ENCODE assay signal across 1 cellular context in the genomic region with DNA sequence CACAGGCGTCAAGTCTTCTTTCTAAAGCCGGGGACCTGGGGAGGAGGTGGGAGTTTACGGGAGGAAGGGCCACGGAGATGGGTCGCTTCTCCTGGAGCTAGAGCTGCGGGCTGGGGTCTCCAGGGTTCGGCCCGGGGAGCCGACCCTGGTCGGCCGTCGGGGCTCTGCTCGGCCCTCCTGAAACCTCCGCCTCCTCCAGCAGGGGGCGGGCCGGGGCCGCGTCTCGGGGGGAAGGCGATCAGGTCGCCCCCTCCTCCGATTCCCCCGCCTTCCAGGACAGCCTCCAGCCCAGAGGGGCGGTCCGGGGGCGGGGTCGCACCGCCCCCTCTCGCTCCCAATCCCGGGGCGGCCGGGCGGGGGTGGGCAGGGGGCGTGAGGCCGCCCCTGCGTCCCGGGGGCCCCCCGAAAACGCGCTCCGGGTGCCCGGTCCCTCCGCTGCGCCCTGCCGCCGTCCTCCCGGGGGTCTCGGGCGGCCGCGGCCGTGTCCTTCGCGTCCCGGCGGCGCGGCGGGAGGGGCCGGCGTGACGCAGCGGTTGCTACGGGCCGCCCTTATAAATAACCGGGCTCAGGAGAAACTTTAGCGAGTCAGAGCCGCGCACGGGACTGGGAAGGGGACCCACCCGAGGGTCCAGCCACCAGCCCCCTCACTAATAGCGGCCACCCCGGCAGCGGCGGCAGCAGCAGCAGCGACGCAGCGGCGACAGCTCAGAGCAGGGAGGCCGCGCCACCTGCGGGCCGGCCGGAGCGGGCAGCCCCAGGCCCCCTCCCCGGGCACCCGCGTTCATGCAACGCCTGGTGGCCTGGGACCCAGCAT.
A peak's percentile ranks its signal among the peaks of the same experiment; 100 is the strongest.
TF ChIP-seq lines count a peak whose summit lies in the region.

TSS of gene CEBPB (plus strand) at position 580 of the 814 bp plus-strand sequence. CDS start at position 784, 204 bp downstream.

TF ChIP-seq in HepG2, 621 proteins besides CTCF, POLR2A, EP300 and RAD21 (continued from another document and continues in another):
- peak; percentile 74; the same call in 1 of the 2 replicates for TF ChIP-seq AHDC1 (CRISPR knock-in tag; IDR thresholded peaks at IDR 0.05; ENCODE audit: borderline replicate concordance)
- TF ChIP-seq, protein P1, sequence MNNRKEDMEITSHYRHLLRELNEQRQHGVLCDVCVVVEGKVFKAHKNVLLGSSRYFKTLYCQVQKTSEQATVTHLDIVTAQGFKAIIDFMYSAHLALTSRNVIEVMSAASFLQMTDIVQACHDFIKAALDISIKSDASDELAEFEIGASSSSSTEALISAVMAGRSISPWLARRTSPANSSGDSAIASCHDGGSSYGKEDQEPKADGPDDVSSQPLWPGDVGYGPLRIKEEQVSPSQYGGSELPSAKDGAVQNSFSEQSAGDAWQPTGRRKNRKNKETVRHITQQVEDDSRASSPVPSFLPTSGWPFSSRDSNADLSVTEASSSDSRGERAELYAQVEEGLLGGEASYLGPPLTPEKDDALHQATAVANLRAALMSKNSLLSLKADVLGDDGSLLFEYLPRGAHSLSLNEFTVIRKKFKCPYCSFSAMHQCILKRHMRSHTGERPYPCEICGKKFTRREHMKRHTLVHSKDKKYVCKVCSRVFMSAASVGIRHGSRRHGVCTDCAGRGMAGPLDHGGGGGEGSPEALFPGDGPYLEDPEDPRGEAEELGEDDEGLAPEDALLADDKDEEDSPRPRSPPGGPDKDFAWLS (CRISPR knock-in tag; IDR thresholded peaks at IDR 0.05; ENCODE audit: borderline replicate concordance), result no peak; the same call in 1 of the 2 replicates
- peak; percentile 82 for TF ChIP-seq TBL1XR1 (IDR thresholded peaks at IDR 0.05; ENCODE audit: borderline replicate concordance, low read length, partially characterized antibody)
- TF ChIP-seq SATB2 (CRISPR knock-in tag; IDR thresholded peaks at IDR 0.05), result peak; percentile 93
- TF ChIP-seq, protein P2, sequence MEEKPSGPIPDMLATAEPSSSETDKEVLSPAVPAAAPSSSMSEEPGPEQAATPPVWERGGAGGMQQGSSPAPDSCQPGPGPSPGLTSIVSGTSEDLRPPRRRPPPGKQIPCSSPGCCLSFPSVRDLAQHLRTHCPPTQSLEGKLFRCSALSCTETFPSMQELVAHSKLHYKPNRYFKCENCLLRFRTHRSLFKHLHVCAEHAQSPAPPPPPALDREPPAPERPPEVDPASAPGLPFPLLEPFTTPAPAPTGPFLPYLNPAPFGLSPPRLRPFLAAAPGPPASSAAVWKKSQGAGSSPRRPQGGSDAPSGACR (CRISPR knock-in tag; IDR thresholded peaks at IDR 0.05), result peak; percentile 33; the same call in 1 of the 2 replicates
- peak; percentile 63; the same call in 1 of the 2 replicates for TF ChIP-seq ARHGAP35 (CRISPR knock-in tag; IDR thresholded peaks at IDR 0.05; ENCODE audit: borderline replicate concordance)
- TF ChIP-seq SUZ12 (IDR thresholded peaks at IDR 0.05; ENCODE audit: low read depth, low read length), result no peak; the same call in 1 of the 2 replicates
- TF ChIP-seq ZFP37 (CRISPR knock-in tag; IDR thresholded peaks at IDR 0.05; ENCODE audit: borderline replicate concordance), result no peak; the same call in 1 of the 2 replicates
- peak; percentile 75 for TF ChIP-seq ZNF710 (CRISPR knock-in tag; IDR thresholded peaks at IDR 0.05; ENCODE audit: borderline replicate concordance)
- no peak; the same call in 1 of the 2 replicates for TF ChIP-seq ZNF510 (CRISPR knock-in tag; IDR thresholded peaks at IDR 0.05; ENCODE audit: low read depth)
- TF ChIP-seq SIN3A (IDR thresholded peaks at IDR 0.05; ENCODE audit: borderline replicate concordance, low read depth, low read length), result peak; percentile 89; the same call in 1 of the 2 replicates
- TF ChIP-seq ZNF678 (CRISPR knock-in tag; IDR thresholded peaks at IDR 0.05), result no peak; the same call in 1 of the 2 replicates
- TF ChIP-seq, protein P3, sequence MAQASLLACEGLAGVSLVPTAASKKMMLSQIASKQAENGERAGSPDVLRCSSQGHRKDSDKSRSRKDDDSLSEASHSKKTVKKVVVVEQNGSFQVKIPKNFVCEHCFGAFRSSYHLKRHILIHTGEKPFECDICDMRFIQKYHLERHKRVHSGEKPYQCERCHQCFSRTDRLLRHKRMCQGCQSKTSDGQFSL (CRISPR knock-in tag; IDR thresholded peaks at IDR 0.05), result peak; percentile 45; the same call in 1 of the 2 replicates
- TF ChIP-seq ZBTB26 (CRISPR knock-in tag; IDR thresholded peaks at IDR 0.05; ENCODE audit: borderline replicate concordance), result peak; percentile 62; the same call in 1 of the 2 replicates
- peak; percentile 81; the same call in 1 of the 2 replicates for TF ChIP-seq ELK4 (CRISPR knock-in tag; IDR thresholded peaks at IDR 0.05; ENCODE audit: borderline replicate concordance)
- TF ChIP-seq ZNF556 (CRISPR knock-in tag; IDR thresholded peaks at IDR 0.05; ENCODE audit: borderline replicate concordance), result 0 out of 2 replicates have a peak, but pooled peaks have one; percentile 8
- no peak for TF ChIP-seq IKZF1 (IDR thresholded peaks at IDR 0.05)
- TF ChIP-seq AGO2 (optimal IDR thresholded peaks at IDR 0.05; ENCODE audit: low read depth, low read length), result peak; percentile 93
- peak; percentile 69 for TF ChIP-seq ESRRA (CRISPR knock-in tag; IDR thresholded peaks at IDR 0.05; ENCODE audit: low read depth)
- TF ChIP-seq HMG20B (CRISPR knock-in tag; conservative IDR thresholded peaks at IDR 0.05), result peak; percentile 55; the same call in 1 of the 2 replicates
- TF ChIP-seq, protein P4, sequence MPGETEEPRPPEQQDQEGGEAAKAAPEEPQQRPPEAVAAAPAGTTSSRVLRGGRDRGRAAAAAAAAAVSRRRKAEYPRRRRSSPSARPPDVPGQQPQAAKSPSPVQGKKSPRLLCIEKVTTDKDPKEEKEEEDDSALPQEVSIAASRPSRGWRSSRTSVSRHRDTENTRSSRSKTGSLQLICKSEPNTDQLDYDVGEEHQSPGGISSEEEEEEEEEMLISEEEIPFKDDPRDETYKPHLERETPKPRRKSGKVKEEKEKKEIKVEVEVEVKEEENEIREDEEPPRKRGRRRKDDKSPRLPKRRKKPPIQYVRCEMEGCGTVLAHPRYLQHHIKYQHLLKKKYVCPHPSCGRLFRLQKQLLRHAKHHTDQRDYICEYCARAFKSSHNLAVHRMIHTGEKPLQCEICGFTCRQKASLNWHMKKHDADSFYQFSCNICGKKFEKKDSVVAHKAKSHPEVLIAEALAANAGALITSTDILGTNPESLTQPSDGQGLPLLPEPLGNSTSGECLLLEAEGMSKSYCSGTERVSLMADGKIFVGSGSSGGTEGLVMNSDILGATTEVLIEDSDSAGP (CRISPR knock-in tag; IDR thresholded peaks at IDR 0.05; ENCODE audit: borderline replicate concordance), result peak; percentile 53; the same call in 1 of the 2 replicates
- TF ChIP-seq, protein P5, sequence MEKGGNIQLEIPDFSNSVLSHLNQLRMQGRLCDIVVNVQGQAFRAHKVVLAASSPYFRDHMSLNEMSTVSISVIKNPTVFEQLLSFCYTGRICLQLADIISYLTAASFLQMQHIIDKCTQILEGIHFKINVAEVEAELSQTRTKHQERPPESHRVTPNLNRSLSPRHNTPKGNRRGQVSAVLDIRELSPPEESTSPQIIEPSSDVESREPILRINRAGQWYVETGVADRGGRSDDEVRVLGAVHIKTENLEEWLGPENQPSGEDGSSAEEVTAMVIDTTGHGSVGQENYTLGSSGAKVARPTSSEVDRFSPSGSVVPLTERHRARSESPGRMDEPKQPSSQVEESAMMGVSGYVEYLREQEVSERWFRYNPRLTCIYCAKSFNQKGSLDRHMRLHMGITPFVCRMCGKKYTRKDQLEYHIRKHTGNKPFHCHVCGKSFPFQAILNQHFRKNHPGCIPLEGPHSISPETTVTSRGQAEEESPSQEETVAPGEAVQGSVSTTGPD (CRISPR knock-in tag; IDR thresholded peaks at IDR 0.05), result no peak
- no peak; the same call in none of the 2 replicates for TF ChIP-seq ZSCAN12 (CRISPR knock-in tag; IDR thresholded peaks at IDR 0.05)
- peak; percentile 53 for TF ChIP-seq ZFYVE20 (CRISPR knock-in tag; IDR thresholded peaks at IDR 0.05; ENCODE audit: borderline replicate concordance, low read depth)
- TF ChIP-seq ZNF484 (CRISPR knock-in tag; IDR thresholded peaks at IDR 0.05; ENCODE audit: borderline replicate concordance, low read depth), result 0 out of 2 replicates have a peak, but pooled peaks have one; percentile 30
- TF ChIP-seq ZMYM2 (CRISPR knock-in tag; IDR thresholded peaks at IDR 0.05), result peak; percentile 86; the same call in 1 of the 2 replicates
- no peak; the same call in 1 of the 2 replicates for TF ChIP-seq HIC2 (CRISPR knock-in tag; IDR thresholded peaks at IDR 0.05; ENCODE audit: low read depth)
- no peak for TF ChIP-seq MTA3 (CRISPR knock-in tag; IDR thresholded peaks at IDR 0.05)
- peak; percentile 10; the same call in 1 of the 2 replicates for TF ChIP-seq PITX1 (CRISPR knock-in tag; IDR thresholded peaks at IDR 0.05)
- no peak for TF ChIP-seq SOX6 (IDR thresholded peaks at IDR 0.05)
- peak; percentile 53 for TF ChIP-seq SOX6 (CRISPR knock-in tag; IDR thresholded peaks at IDR 0.05)
